Comparison of ENCODE assay signal across 30 cellular contexts in the genomic region with DNA sequence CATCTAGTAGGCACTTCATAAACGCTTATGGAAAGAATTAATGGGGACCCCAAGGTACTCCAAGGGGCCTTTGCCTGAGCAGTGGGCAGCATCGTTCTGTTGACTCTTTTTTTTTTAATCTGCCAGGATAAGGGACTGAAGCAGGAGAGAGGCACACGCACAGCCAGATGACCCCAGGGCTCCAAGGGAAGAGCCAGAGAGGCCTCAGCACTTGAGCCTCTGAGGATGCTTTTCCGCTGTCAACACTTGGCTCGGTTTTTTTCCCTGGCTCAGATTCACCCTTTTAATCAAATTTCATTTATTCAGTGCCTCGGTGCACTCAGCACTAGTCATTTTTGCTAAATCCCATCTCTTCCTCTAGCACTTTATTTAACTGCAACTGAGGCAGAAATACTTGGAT.
"Had no signal": no experiment of that assay in that cellular context is flagged by ENCODE, and none has a peak within 500 bp of the region (broad histone marks: within the 10 kb centered on the region; RNA-seq: fewer than 3 reads in every experiment).

No MANE protein-coding gene starts in this region.

- H3K27me3 Mint-ChIP-seq: activated CD4-positive, alpha-beta memory T cell treated with anti-CD3 and anti-CD28 coated beads for 36 hours; activated CD4-positive, alpha-beta T cell treated with anti-CD3 and anti-CD28 coated beads for 36 hours; activated CD4-positive, alpha-beta T cell treated with anti-CD3 and anti-CD28 coated beads, Interleukin-2, amount 10 ng/mL, durations not matched to agents 24 days and 14 days; activated CD8-positive, alpha-beta memory T cell treated with anti-CD3 and anti-CD28 coated beads, Interleukin-2, amount 10 ng/mL, durations not matched to agents 7 days and 5 days; activated naive CD4-positive, alpha-beta T cell treated with anti-CD3 and anti-CD28 coated beads, Interleukin-2, amount 50 U/mL, for 24 hours; activated naive CD8-positive, alpha-beta T cell treated with anti-CD3 and anti-CD28 coated beads for 36 hours; activated naive CD8-positive, alpha-beta T cell treated with anti-CD3 and anti-CD28 coated beads, Interleukin-2, amount 50 U/mL, for 24 hours had no signal

- H3K4me1 Mint-ChIP-seq: activated CD4-positive, alpha-beta T cell treated with anti-CD3 and anti-CD28 coated beads for 36 hours; activated CD4-positive, alpha-beta T cell treated with anti-CD3 and anti-CD28 coated beads, Interleukin-2, amount 10 ng/mL, durations not matched to agents 24 days and 14 days; activated CD8-positive, alpha-beta memory T cell treated with anti-CD3 and anti-CD28 coated beads, Interleukin-2, amount 10 ng/mL, durations not matched to agents 7 days and 5 days; activated naive CD8-positive, alpha-beta T cell treated with anti-CD3 and anti-CD28 coated beads for 36 hours had no signal

- H3K27ac Mint-ChIP-seq: activated CD4-positive, alpha-beta memory T cell treated with anti-CD3 and anti-CD28 coated beads for 36 hours; activated CD4-positive, alpha-beta T cell treated with anti-CD3 and anti-CD28 coated beads for 36 hours; activated CD4-positive, alpha-beta T cell treated with anti-CD3 and anti-CD28 coated beads, Interleukin-2, amount 10 ng/mL, durations not matched to agents 24 days and 14 days; activated CD8-positive, alpha-beta memory T cell treated with anti-CD3 and anti-CD28 coated beads, Interleukin-2, amount 10 ng/mL, durations not matched to agents 7 days and 5 days; activated CD8-positive, alpha-beta T cell treated with anti-CD3 and anti-CD28 coated beads, Interleukin-2, amount 10 ng/mL, durations not matched to agents 7 days and 5 days; activated naive CD4-positive, alpha-beta T cell treated with anti-CD3 and anti-CD28 coated beads for 36 hours; activated naive CD4-positive, alpha-beta T cell treated with anti-CD3 and anti-CD28 coated beads, Interleukin-2, amount 50 U/mL, for 24 hours; activated naive CD8-positive, alpha-beta T cell treated with anti-CD3 and anti-CD28 coated beads for 36 hours; activated naive CD8-positive, alpha-beta T cell treated with anti-CD3 and anti-CD28 coated beads, Interleukin-2, amount 50 U/mL, for 24 hours; activated T-helper 1 cell treated with anti-CD3 and anti-CD28 coated beads, Interleukin-12 subunit alpha, Interleukin-12 subunit beta, Interleukin-2, Interleukin-4 antibody, amounts not matched to agents 30 ng/mL and 10 ng/mL and 1 ng/mL, durations not matched to agents 14 hours and 24 hours and 36 hours; activated T-helper 2 cell treated with anti-CD3 and anti-CD28 coated beads, Interferon-gamma antibody, Interleukin-2, Interleukin-4, amounts not matched to agents 10 μg/mL and 5 μg/mL and 100 μg/mL, durations not matched to agents 14 hours and 24 hours and 36 hours had no signal

- H3K4me1 ChIP-seq: adrenal gland, body of pancreas had no signal

- H3K4me3 ChIP-seq: adrenal gland, body of pancreas, colonic mucosa, esophagus squamous epithelium, gastroesophageal sphincter had no signal

- H3K4me3 Mint-ChIP-seq: activated CD4-positive, alpha-beta memory T cell treated with anti-CD3 and anti-CD28 coated beads for 36 hours; activated CD4-positive, alpha-beta T cell treated with anti-CD3 and anti-CD28 coated beads for 36 hours; activated CD4-positive, alpha-beta T cell treated with anti-CD3 and anti-CD28 coated beads, Interleukin-2, amount 10 ng/mL, durations not matched to agents 24 days and 14 days; activated CD8-positive, alpha-beta memory T cell treated with anti-CD3 and anti-CD28 coated beads, Interleukin-2, amount 10 ng/mL, durations not matched to agents 7 days and 5 days; activated CD8-positive, alpha-beta T cell treated with anti-CD3 and anti-CD28 coated beads, Interleukin-2, amount 10 ng/mL, durations not matched to agents 7 days and 5 days; activated naive CD4-positive, alpha-beta T cell treated with anti-CD3 and anti-CD28 coated beads for 36 hours; activated naive CD4-positive, alpha-beta T cell treated with anti-CD3 and anti-CD28 coated beads, Interleukin-2, amount 50 U/mL, for 24 hours; activated naive CD8-positive, alpha-beta T cell treated with anti-CD3 and anti-CD28 coated beads for 36 hours; activated naive CD8-positive, alpha-beta T cell treated with anti-CD3 and anti-CD28 coated beads, Interleukin-2, amount 50 U/mL, for 24 hours; activated T-helper 1 cell treated with anti-CD3 and anti-CD28 coated beads, Interleukin-12 subunit alpha, Interleukin-12 subunit beta, Interleukin-2, Interleukin-4 antibody, amounts not matched to agents 30 ng/mL and 10 ng/mL and 1 ng/mL, durations not matched to agents 14 hours and 24 hours and 36 hours had no signal

- ATAC-seq: activated CD4-positive, alpha-beta T cell treated with anti-CD3 and anti-CD28 coated beads for 36 hours; activated CD8-positive, alpha-beta memory T cell treated with anti-CD3 and anti-CD28 coated beads, Interleukin-2, amount 10 ng/mL, durations not matched to agents 7 days and 5 days; activated CD8-positive, alpha-beta T cell treated with anti-CD3 and anti-CD28 coated beads, Interleukin-2, amount 10 ng/mL, durations not matched to agents 7 days and 5 days; activated naive CD8-positive, alpha-beta T cell treated with anti-CD3 and anti-CD28 coated beads, Interleukin-2, amount 50 U/mL, for 24 hours; body of pancreas; gastroesophageal sphincter had no signal

- H3K27me3 ChIP-seq: adrenal gland, body of pancreas, colonic mucosa, gastroesophageal sphincter had no signal

- H3K27ac ChIP-seq: adrenal gland, body of pancreas, colonic mucosa, epithelial cell of prostate, esophagus squamous epithelium, gastroesophageal sphincter had no signal

- H3K9me3 ChIP-seq: adrenal gland, body of pancreas, colonic mucosa, esophagus squamous epithelium, gastroesophageal sphincter had no signal

- H3K36me3 ChIP-seq: adrenal gland, colonic mucosa, esophagus squamous epithelium, gastroesophageal sphincter had no signal

- H3K36me3 Mint-ChIP-seq: activated CD4-positive, alpha-beta memory T cell treated with anti-CD3 and anti-CD28 coated beads for 36 hours; activated CD8-positive, alpha-beta memory T cell treated with anti-CD3 and anti-CD28 coated beads, Interleukin-2, amount 10 ng/mL, durations not matched to agents 7 days and 5 days; activated naive CD4-positive, alpha-beta T cell treated with anti-CD3 and anti-CD28 coated beads, Interleukin-2, amount 50 U/mL, for 24 hours; activated naive CD8-positive, alpha-beta T cell treated with anti-CD3 and anti-CD28 coated beads for 36 hours had no signal

- H3K9me3 Mint-ChIP-seq: activated CD4-positive, alpha-beta memory T cell treated with anti-CD3 and anti-CD28 coated beads for 36 hours; activated CD4-positive, alpha-beta T cell treated with anti-CD3 and anti-CD28 coated beads, Interleukin-2, amount 10 ng/mL, durations not matched to agents 24 days and 14 days; activated naive CD4-positive, alpha-beta T cell treated with anti-CD3 and anti-CD28 coated beads for 36 hours; activated naive CD4-positive, alpha-beta T cell treated with anti-CD3 and anti-CD28 coated beads, Interleukin-2, amount 50 U/mL, for 24 hours; activated naive CD8-positive, alpha-beta T cell treated with anti-CD3 and anti-CD28 coated beads for 36 hours; activated naive CD8-positive, alpha-beta T cell treated with anti-CD3 and anti-CD28 coated beads, Interleukin-2, amount 50 U/mL, for 24 hours; activated T-helper 1 cell treated with anti-CD3 and anti-CD28 coated beads, Interleukin-12 subunit alpha, Interleukin-12 subunit beta, Interleukin-2, Interleukin-4 antibody, amounts not matched to agents 30 ng/mL and 10 ng/mL and 1 ng/mL, durations not matched to agents 14 hours and 24 hours and 36 hours; activated T-helper 2 cell treated with anti-CD3 and anti-CD28 coated beads, Interferon-gamma antibody, Interleukin-2, Interleukin-4, amounts not matched to agents 10 μg/mL and 5 μg/mL and 100 μg/mL, durations not matched to agents 14 hours and 24 hours and 36 hours had no signal

- DNase-seq: activated CD4-positive, alpha-beta memory T cell treated with anti-CD3 and anti-CD28 coated beads for 36 hours; activated CD4-positive, alpha-beta T cell treated with anti-CD3 and anti-CD28 coated beads for 36 hours; activated CD4-positive, alpha-beta T cell treated with anti-CD3 and anti-CD28 coated beads, Interleukin-2, amount 10 ng/mL, durations not matched to agents 24 days and 14 days; activated CD4-positive, CD25-positive, alpha-beta regulatory T cell; activated CD4-positive, CD25-positive, alpha-beta regulatory T cell treated with anti-CD3 and anti-CD28 coated beads, Interleukin-2, amount 50 U/mL, for 72 hours; activated CD8-positive, alpha-beta memory T cell treated with anti-CD3 and anti-CD28 coated beads, Interleukin-2, amount 10 ng/mL, durations not matched to agents 7 days and 5 days; activated CD8-positive, alpha-beta memory T cell treated with anti-CD3 and anti-CD28 coated beads, Interleukin-2, amount 50 U/mL, for 4 hours; activated CD8-positive, alpha-beta T cell treated with anti-CD3 and anti-CD28 coated beads, Interleukin-2, amount 10 ng/mL, durations not matched to agents 7 days and 5 days; activated effector memory CD4-positive, alpha-beta T cell treated with anti-CD3 and anti-CD28 coated beads, Interleukin-2, amount 50 U/mL, for 16 hours; activated naive CD4-positive, alpha-beta T cell treated with anti-CD3 and anti-CD28 coated beads for 36 hours; activated naive CD8-positive, alpha-beta T cell treated with anti-CD3 and anti-CD28 coated beads for 36 hours; activated naive CD8-positive, alpha-beta T cell treated with anti-CD3 and anti-CD28 coated beads, Interleukin-2, amount 50 U/mL, for 24 hours; activated T-cell treated with anti-CD3 and anti-CD28 coated beads, Interleukin-2, amount 50 U/mL, for 1 hour; activated T-cell treated with anti-CD3 and anti-CD28 coated beads, Interleukin-2, amount 50 U/mL, for 48 hours; adrenal gland; amygdala; aorta; body of pancreas; central memory CD4-positive, alpha-beta T cell; cerebellar nuclear complex; colonic mucosa; effector CD8-positive, alpha-beta T cell; esophagus squamous epithelium; foreskin melanocyte; T-helper 2 cell had no signal
